ENCODE assay signal across 29 cellular contexts in the genomic region with DNA sequence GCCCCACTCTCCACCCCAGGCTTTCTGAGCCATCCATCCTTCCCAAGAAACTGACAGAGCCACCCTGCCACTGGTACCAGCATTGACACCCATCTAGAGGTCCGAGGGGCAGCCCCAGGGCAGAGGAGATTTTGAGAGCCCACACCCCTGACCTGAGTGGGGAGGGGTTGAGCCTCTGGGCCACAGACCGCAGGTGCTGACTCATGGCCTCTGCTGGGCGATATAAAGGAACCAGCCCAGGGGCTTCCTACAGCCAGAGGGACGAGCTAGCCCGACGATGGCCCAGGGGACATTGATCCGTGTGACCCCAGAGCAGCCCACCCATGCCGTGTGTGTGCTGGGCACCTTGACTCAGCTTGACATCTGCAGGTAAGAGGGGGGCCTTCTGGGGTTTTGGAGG. TPM values are rescaled to one million over a fixed set of nuclear protein-coding genes. Genes with fewer than 3 reads are reported as not detected.
DNase-seq lines count a peak whose midpoint lies in the region; ATAC-seq, FAIRE-seq and TF ChIP-seq lines count a peak whose summit lies in the region.
"Had no signal": no experiment of that assay in that cellular context is flagged by ENCODE, and none has a peak within 500 bp of the region (broad histone marks: within the 10 kb centered on the region; RNA-seq: fewer than 3 reads in every experiment).

A gene with protein sequence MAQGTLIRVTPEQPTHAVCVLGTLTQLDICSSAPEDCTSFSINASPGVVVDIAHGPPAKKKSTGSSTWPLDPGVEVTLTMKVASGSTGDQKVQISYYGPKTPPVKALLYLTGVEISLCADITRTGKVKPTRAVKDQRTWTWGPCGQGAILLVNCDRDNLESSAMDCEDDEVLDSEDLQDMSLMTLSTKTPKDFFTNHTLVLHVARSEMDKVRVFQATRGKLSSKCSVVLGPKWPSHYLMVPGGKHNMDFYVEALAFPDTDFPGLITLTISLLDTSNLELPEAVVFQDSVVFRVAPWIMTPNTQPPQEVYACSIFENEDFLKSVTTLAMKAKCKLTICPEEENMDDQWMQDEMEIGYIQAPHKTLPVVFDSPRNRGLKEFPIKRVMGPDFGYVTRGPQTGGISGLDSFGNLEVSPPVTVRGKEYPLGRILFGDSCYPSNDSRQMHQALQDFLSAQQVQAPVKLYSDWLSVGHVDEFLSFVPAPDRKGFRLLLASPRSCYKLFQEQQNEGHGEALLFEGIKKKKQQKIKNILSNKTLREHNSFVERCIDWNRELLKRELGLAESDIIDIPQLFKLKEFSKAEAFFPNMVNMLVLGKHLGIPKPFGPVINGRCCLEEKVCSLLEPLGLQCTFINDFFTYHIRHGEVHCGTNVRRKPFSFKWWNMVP (plus strand): TSS at position 252 of the 400 bp plus-strand sequence. CDS start 26 bp downstream, at position 278.

- no peaks in the 10 kb centered on the region for H4K20me1 ChIP-seq in HepG2 (ENCODE audit: insufficient read depth, low read length)

- intact Hi-C loops in right lobe of liver (cut with DNase I) = no loop called here
- intact Hi-C loops in HepG2 (cut with micrococcal nuclease; ENCODE audit: unreplicated experiment) = no loop called here
- intact Hi-C loops in lower lobe of right lung (cut with DNase I) = no loop called here

- DNase-seq in right lobe of liver = peak in 2 of 3 donors; percentile 33 to 70
- DNase-seq in HepG2 (ENCODE audit: low spot score) = no peak
- DNase-seq in RPMI7951 (ENCODE audit: low read depth) = peak; percentile 39
- DNase-seq in lower lobe of right lung = peak; percentile 56
- no peak for DNase-seq in SHP77 (lab: John Stamatoyannopoulos, UW)
- DNase-seq: ACHN; activated CD4-positive, CD25-positive, alpha-beta regulatory T cell treated with anti-CD3 and anti-CD28 coated beads, Interleukin-2, amount 50 U/mL, for 72 hours; activated CD8-positive, alpha-beta memory T cell treated with anti-CD3 and anti-CD28 coated beads for 24 hours; activated naive CD4-positive, alpha-beta T cell treated with anti-CD3 and anti-CD28 coated beads for 36 hours; activated T-cell treated with anti-CD3 and anti-CD28 coated beads, Interleukin-2, amount 50 U/mL, for 4 hours; aorta; CD8-positive, alpha-beta T cell; DMS79; foreskin keratinocyte; hippocampal formation; natural killer cell; NCI-H187; NCI-H345; Peyer's patch; posterior cingulate gyrus; stimulated activated CD4-positive, alpha-beta T cell treated with anti-CD3 and anti-CD28 coated beads, Interleukin-1b, Interleukin-23, amount 100 ng/mL, for 48 hours; stimulated activated naive B cell treated with anti-CD40 and anti-IgM and Interleukin-4, amounts not matched to agents 10 μg/mL and 1 μg/mL and 100 μg/mL, for 72 hours; T1000; testis had no signal

- in situ Hi-C loops in HepG2 (cut with HindIII; ENCODE audit: extremely low pct_ligation_motif_present, low pct_unique_long_range_greater_than_20kb) = no loop called here

- no peaks in the 10 kb centered on the region for H3K4me1 ChIP-seq in right lobe of liver
- no peaks in the 10 kb centered on the region for H3K4me1 ChIP-seq in HepG2 (ENCODE audit: insufficient read depth, low read length)
- no peaks in the 10 kb centered on the region for H3K4me1 ChIP-seq in lower lobe of right lung
- H3K4me1 ChIP-seq: Peyer's patch had no signal

- H3K79me2 ChIP-seq in HepG2 (ENCODE audit: insufficient read depth, low read length) = no peaks in the 10 kb centered on the region

- BruUV-seq in HepG2 (replicated peaks; lab: Mats Ljungman, UMichigan) = no TSS peak

- CTCF ChIA-PET in HepG2 (lab: Yijun Ruan, JAX; ENCODE audit: low intra/inter-chr PET ratio, low total read pairs) = no interaction called here

- TF ChIP-seq CTCF in right lobe of liver (IDR thresholded peaks at IDR 0.05) (no peak), HepG2 (CRISPR knock-in tag; IDR thresholded peaks at IDR 0.05) (no peak), lower lobe of right lung (IDR thresholded peaks at IDR 0.05) (no peak)

- no CpG with 5 or more reads among the region's 8 CpGs for WGBS in right lobe of liver (ENCODE audit: insufficient coverage, low coverage, low lambda C conversion rate, missing lambda C conversion rate)
- WGBS in HepG2 (ENCODE audit: low lambda C conversion rate) = 0% methylated on average over 3 of the region's 8 CpGs

- no peaks in the 10 kb centered on the region for H3K9me3 ChIP-seq in right lobe of liver
- H3K9me3 ChIP-seq in HepG2 (ENCODE audit: low read length) = no peaks in the 10 kb centered on the region
- no peaks in the 10 kb centered on the region for H3K9me3 ChIP-seq in lower lobe of right lung
- H3K9me3 ChIP-seq: Peyer's patch, testis had no signal

- no peaks in the 10 kb centered on the region for H3K36me3 ChIP-seq in right lobe of liver
- no peaks in the 10 kb centered on the region for H3K36me3 ChIP-seq in HepG2 (replicated peaks in 1 of 2; ENCODE audit: control insufficient read depth in 1 of 2, insufficient read depth in 2 of 2, low read length in 2 of 2)
- H3K36me3 ChIP-seq in lower lobe of right lung = no peaks in the 10 kb centered on the region
- H3K36me3 ChIP-seq: Peyer's patch had no signal

- H3K27me3 ChIP-seq in right lobe of liver (no peaks in the 10 kb centered on the region), HepG2 (ENCODE audit: control insufficient read depth in 1 of 2, insufficient read depth in 2 of 2, low read length in 2 of 2) (peaks cover 0 to 3% of the 10 kb centered on the region in 2 experiments; a peak in 2 of 5 replicates), lower lobe of right lung (ENCODE audit: low read depth) (peaks cover 40% of the 10 kb centered on the region)
- H3K27me3 ChIP-seq: foreskin keratinocyte, Peyer's patch, testis had no signal

- ATAC-seq in right lobe of liver (peak in 2 of 4 donors; percentile 36 to 45), HepG2 (no peak), lower lobe of right lung (peak; percentile 29 to 56), HG02798 (IDR thresholded peaks at IDR 0.05; ENCODE audit: poor library complexity, unreplicated experiment) (no peak), HG02588 (IDR thresholded peaks at IDR 0.05; ENCODE audit: unreplicated experiment) (no peak), GM21526 (IDR thresholded peaks at IDR 0.05; ENCODE audit: low FRiP score, unreplicated experiment) (no peak)
- ATAC-seq: activated T-cell treated with anti-CD3 and anti-CD28 coated beads, Interleukin-2, amount 50 U/mL, for 4 hours; CD8-positive, alpha-beta T cell; foreskin keratinocyte; stimulated activated naive B cell treated with anti-CD40 and anti-IgM and Interleukin-4, amounts not matched to agents 10 μg/mL and 1 μg/mL and 100 μg/mL, for 72 hours had no signal

- H3K9ac ChIP-seq in HepG2 (ENCODE audit: insufficient read depth, low read depth, low read length) = no peak within 1 kb of the TSS

- no peak within 1 kb of the TSS for H3K27ac ChIP-seq in right lobe of liver
- no peak within 1 kb of the TSS for H3K27ac ChIP-seq in HepG2 (ENCODE audit: extremely low read length, insufficient read depth, low read length)
- no peak within 1 kb of the TSS for H3K27ac ChIP-seq in lower lobe of right lung
- H3K27ac ChIP-seq: epithelial cell of prostate, foreskin keratinocyte, Peyer's patch, testis had no signal

- TF ChIP-seq EP300 in HepG2 (IDR thresholded peaks at IDR 0.05; ENCODE audit: low read depth in 2 of 2, low read length in 2 of 2) (no peak), HepG2 (CRISPR knock-in tag; IDR thresholded peaks at IDR 0.05; ENCODE audit: borderline replicate concordance) (no peak)

- H3K4me3 ChIP-seq in right lobe of liver (no peak within 1 kb of the TSS), HepG2 (replicated peaks in 1 of 3; ENCODE audit: insufficient read depth in 1 of 3, low read depth in 2 of 3, low read length in 3 of 3) (no peak within 1 kb of the TSS), lower lobe of right lung (no peak within 1 kb of the TSS)
- H3K4me3 ChIP-seq: Peyer's patch, testis had no signal

- POLR2A ChIA-PET in HepG2 (lab: Yijun Ruan, JAX) = no interaction called here

- TF ChIP-seq POLR2A in right lobe of liver (IDR thresholded peaks at IDR 0.05) (no peak), HepG2 (IDR thresholded peaks at IDR 0.05; ENCODE audit: insufficient read depth in 1 of 2, low read depth in 2 of 2, low read length in 2 of 2) (no peak)

- no peak within 1 kb of the TSS for H2AFZ ChIP-seq in HepG2 (ENCODE audit: low read length)

- no peak for FAIRE-seq in HepG2 (lab: Jason Lieb, UNC)
- FAIRE-seq: islet of Langerhans had no signal

- no peak within 1 kb of the TSS for H3K4me2 ChIP-seq in HepG2 (ENCODE audit: low read depth, low read length)

- no peak for TF ChIP-seq RAD21 in HepG2 (CRISPR knock-in tag; IDR thresholded peaks at IDR 0.05)

TF ChIP-seq in HepG2, 621 proteins besides CTCF, POLR2A, EP300 and RAD21 (continues in another document):
- TF ChIP-seq SIX1 (CRISPR knock-in tag; IDR thresholded peaks at IDR 0.05; ENCODE audit: borderline replicate concordance) (no peak), ETV6 (CRISPR knock-in tag; conservative IDR thresholded peaks at IDR 0.05) (no peak), ZFP62 (CRISPR knock-in tag; IDR thresholded peaks at IDR 0.05) (no peak)

RNA-seq across cellular contexts. Expression of the gene that starts here (rescaled TPM):
- total RNA-seq in right lobe of liver (1 to 10 TPM in 4 of 6 experiments, under 1 TPM in 2; 0.12 to 4.7 (median 1.4) TPM), HepG2 (2016; rRNA removed; fragmentation: Illumina TruSeq; extraction: Trizol) (0.04 TPM in 1 of 2 replicates, not detected in the other), lower lobe of right lung (7.2 TPM)
- total RNA-seq in HepG2 (2016; cell fraction: cytosol; rRNA removed; fragmentation: Illumina TruSeq; extraction: Trizol; ENCODE audit: low read depth) = not detected in 2 replicates
- not detected in 2 replicates for total RNA-seq in HepG2 (2016; cell fraction: insoluble cytoplasmic fraction; rRNA removed; fragmentation: Illumina TruSeq; extraction: Trizol)
- not detected in 2 replicates for total RNA-seq in HepG2 (2016; cell fraction: membrane; rRNA removed; fragmentation: Illumina TruSeq; extraction: Trizol)
- total RNA-seq in HepG2 (2016; cell fraction: nucleus; rRNA removed; fragmentation: Illumina TruSeq; extraction: Trizol) = not detected in 2 replicates
- polyA plus RNA-seq in HepG2 (2011; rRNA removed) = 0.04 TPM in 1 of 2 replicates, not detected in the other
- 0.04 TPM in 1 of 2 replicates, not detected in the other for polyA plus RNA-seq in HepG2 (2011; cell fraction: cytosol; rRNA removed)
- not detected in 2 replicates for polyA plus RNA-seq in HepG2 (2011; cell fraction: nucleus; rRNA removed)
- not detected in 2 replicates for polyA plus RNA-seq in HepG2 (2012)
- not detected in 2 replicates for polyA plus RNA-seq in HepG2 (2016; cell fraction: cytosol; fragmentation: Illumina TruSeq; extraction: Trizol; ENCODE audit: low read depth)
- polyA plus RNA-seq in HepG2 (2016; cell fraction: insoluble cytoplasmic fraction; fragmentation: Illumina TruSeq; extraction: Trizol; ENCODE audit: low read depth) = not detected in 2 replicates
- not detected in 2 replicates for polyA plus RNA-seq in HepG2 (2016; cell fraction: membrane; fragmentation: Illumina TruSeq; extraction: Trizol; ENCODE audit: low read depth)
- not detected in 2 replicates for polyA plus RNA-seq in HepG2 (2016; cell fraction: nucleus; fragmentation: Illumina TruSeq; extraction: Trizol; ENCODE audit: insufficient read depth, low read depth)
- not detected in 2 replicates for polyA minus RNA-seq in HepG2 (2011; rRNA and poly(A)+ RNA removed; ENCODE audit: low replicate concordance)
- not detected in 2 replicates for polyA minus RNA-seq in HepG2 (2011; cell fraction: cytosol; rRNA and poly(A)+ RNA removed)
- not detected in 2 replicates for polyA minus RNA-seq in HepG2 (2011; cell fraction: nucleus; rRNA and poly(A)+ RNA removed)
- 3.5 and 6.7 TPM in 2 replicates for total RNA-seq in RPMI7951 (2014; rRNA removed; shearing (Covaris generic))
- total RNA-seq: foreskin keratinocyte, Peyer's patch had no signal
- polyA plus RNA-seq: aorta had no signal

Comparison
In these comparisons a context has a peak if more than half of its experiments do, and no peak if none do; other contexts are left out.
1. DNase-seq: peak in right lobe of liver (2 of 3), RPMI7951 (single experiment) and lower lobe of right lung (single experiment); none in HepG2 (single experiment) and SHP77 (0 of 2).
2. ATAC-seq: peak in lower lobe of right lung (2 of 2); none in HepG2 (single experiment), HG02798 (single experiment), HG02588 (single experiment) and GM21526 (single experiment).